ENCODE assay signal across 8 cellular contexts in the genomic region with DNA sequence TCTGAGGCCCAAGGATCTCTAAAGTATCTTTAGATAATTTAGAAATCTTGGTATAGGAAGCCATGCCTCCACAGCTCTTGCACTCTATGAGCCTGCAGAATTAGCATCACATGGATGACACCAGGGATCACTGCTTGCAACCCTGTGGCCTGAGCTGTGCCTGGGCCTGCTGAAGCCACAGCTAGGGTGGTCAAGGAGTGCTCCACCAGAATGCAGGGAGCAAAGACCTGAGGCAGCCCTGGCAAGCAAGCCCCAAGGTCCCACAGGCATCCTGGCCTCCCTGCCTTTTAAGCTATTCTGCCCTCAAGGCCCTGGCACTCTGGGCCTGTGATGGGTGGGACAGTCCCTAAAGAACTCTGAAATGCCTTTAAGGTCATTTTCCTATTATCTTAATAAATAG.
"Had no signal": no experiment of that assay in that cellular context is flagged by ENCODE, and none has a peak within 500 bp of the region (broad histone marks: within the 10 kb centered on the region; RNA-seq: fewer than 3 reads in every experiment).

No MANE protein-coding gene starts in this region.

- DNase-seq: GM23248, GOT3, H7, HFFc6, IMR-90 had no signal

- H3K9me3 ChIP-seq: HAP-1 had no signal

- ATAC-seq: HCT116, K562 had no signal

- H3K36me3 ChIP-seq: HAP-1 had no signal

- H3K27ac Mint-ChIP-seq: HFFc6 had no signal

- H3K4me3 Mint-ChIP-seq: HFFc6 had no signal

- H3K4me3 ChIP-seq: GM23248, HAP-1, K562 had no signal

- H3K27ac ChIP-seq: GM23248 had no signal

- H3K9me3 Mint-ChIP-seq: HFFc6 had no signal
